7 cellular contexts compared by ENCODE assay signal in genomic region chr2:24123212-24124002, GRCh38. TPM values are rescaled to one million over a fixed set of nuclear protein-coding genes. Genes with fewer than 3 reads are reported as not detected.
DNase-seq lines count a peak whose midpoint lies in the region; ATAC-seq and TF ChIP-seq lines count a peak whose summit lies in the region.

FAM228B (plus strand) TSS chr2:24123469; CDS start chr2:24124362, 893 bp downstream.
PFN4 (minus strand) TSS chr2:24123334; CDS start chr2:24122535, 799 bp downstream.

- TF ChIP-seq CTCF in ascending aorta (IDR thresholded peaks at IDR 0.05) (no peak), hepatocyte (IDR thresholded peaks at IDR 0.05; ENCODE audit: poor library complexity) (no peak)

- peaks cover 14% of the 10 kb centered on the region for H3K4me1 Mint-ChIP-seq in T-helper 1 cell treated with Interleukin-12 subunit alpha and Interleukin-12 subunit beta and Interleukin-4 antibody, amounts not matched to agents 30 μg/mL and 1 μg/mL, for 36 hours (ENCODE audit: low read depth)

- no peaks in the 10 kb centered on the region for H3K27me3 Mint-ChIP-seq in T-helper 1 cell treated with Interleukin-12 subunit alpha and Interleukin-12 subunit beta and Interleukin-4 antibody, amounts not matched to agents 30 μg/mL and 1 μg/mL, for 36 hours (ENCODE audit: low read depth)

- ATAC-seq in HG02763 (IDR thresholded peaks at IDR 0.05; ENCODE audit: unreplicated experiment): peak; percentile 83

- peaks cover 0 to 8% of the 10 kb centered on the region in 2 donors for H3K4me1 ChIP-seq in ascending aorta
- H3K4me1 ChIP-seq in hepatocyte (ENCODE audit: insufficient read depth): peaks cover 9% of the 10 kb centered on the region

- H3K4me3 ChIP-seq in ascending aorta: peak within 1 kb of the TSS; percentile 79 to 88
- H3K4me3 ChIP-seq in hepatocyte: peak within 1 kb of the TSS; percentile 61

- H2AFZ ChIP-seq in hepatocyte: peak within 1 kb of the TSS; percentile 97

- no peaks in the 10 kb centered on the region for H3K9me3 Mint-ChIP-seq in T-helper 1 cell treated with Interleukin-12 subunit alpha and Interleukin-12 subunit beta and Interleukin-4 antibody, amounts not matched to agents 30 μg/mL and 1 μg/mL, for 36 hours

- intact Hi-C loops in ascending aorta (cut with DNase I): loop anchor here (1.0 to 10.0 kb wide), 5 partner anchors 39 to 241 kb away; partner anchors contain the start of genes ATAD2B, FKBP1B, ITSN2 and SF3B6

- no peaks in the 10 kb centered on the region for H3K9me2 ChIP-seq in hepatocyte (replicated peaks; ENCODE audit: insufficient read depth)

- peak within 1 kb of the TSS; percentile 85 for H3K4me2 ChIP-seq in hepatocyte

- under 1% methylated on average over 88 of the region's 104 CpGs for WGBS in hepatocyte (ENCODE audit: low lambda C conversion rate, missing lambda C conversion rate)

- H3K9me3 ChIP-seq in ascending aorta (no peaks in the 10 kb centered on the region), hepatocyte (ENCODE audit: low read depth) (no peaks in the 10 kb centered on the region)

- H4K20me1 ChIP-seq in hepatocyte (ENCODE audit: insufficient read depth, poor library complexity, severe bottlenecking): no peaks in the 10 kb centered on the region

- H3K27me3 ChIP-seq in ascending aorta: no peaks in the 10 kb centered on the region
- H3K27me3 ChIP-seq in hepatocyte: no peaks in the 10 kb centered on the region

- peak within 1 kb of the TSS; percentile 46 for H3K27ac Mint-ChIP-seq in T-helper 1 cell treated with Interleukin-12 subunit alpha and Interleukin-12 subunit beta and Interleukin-4 antibody, amounts not matched to agents 30 μg/mL and 1 μg/mL, for 36 hours

- H3K4me3 Mint-ChIP-seq in T-helper 1 cell treated with Interleukin-12 subunit alpha and Interleukin-12 subunit beta and Interleukin-4 antibody, amounts not matched to agents 30 μg/mL and 1 μg/mL, for 36 hours: peak within 1 kb of the TSS; percentile 92

- H3K79me2 ChIP-seq in hepatocyte: peaks cover 12% of the 10 kb centered on the region

- TF ChIP-seq POLR2A in GM15510 (IDR thresholded peaks at IDR 0.05; ENCODE audit: borderline replicate concordance, extremely low read depth, insufficient read length): peak; percentile 93

- DNase-seq in NCI-H1417 (lab: John Stamatoyannopoulos, UW) (peak; percentile 88 to 98 (median 95)), ascending aorta (ENCODE audit: low spot score in 2 of 2) (peak; percentile 61 to 94), hepatocyte (ENCODE audit: low spot score) (peak; percentile 92), retina (peak; percentile 94)

- no peaks in the 10 kb centered on the region for H3K36me3 ChIP-seq in ascending aorta
- no peaks in the 10 kb centered on the region for H3K36me3 ChIP-seq in hepatocyte (replicated peaks; ENCODE audit: insufficient read depth, low read depth)

- H3K27ac ChIP-seq in ascending aorta: peak within 1 kb of the TSS; percentile 92 to 95
- H3K27ac ChIP-seq in hepatocyte: peak within 1 kb of the TSS; percentile 98

- H3K36me3 Mint-ChIP-seq in T-helper 1 cell treated with Interleukin-12 subunit alpha and Interleukin-12 subunit beta and Interleukin-4 antibody, amounts not matched to agents 30 μg/mL and 1 μg/mL, for 36 hours (ENCODE audit: low read depth): no peaks in the 10 kb centered on the region

RNA-seq across cellular contexts. Expression of gene FAM228B, which starts in this region (rescaled TPM):
- 144 TPM for total RNA-seq in ascending aorta
- 7.4 and 14.9 TPM in 2 replicates for total RNA-seq in hepatocyte
- polyA plus RNA-seq in hepatocyte: 12.5 and 20.7 TPM in 2 replicates

RNA-seq across cellular contexts. Expression of gene PFN4, which starts in this region (rescaled TPM):
- total RNA-seq in ascending aorta: not detected
- total RNA-seq in hepatocyte: 0.24 and 1.2 TPM in 2 replicates
- polyA plus RNA-seq in hepatocyte: 0.75 and 1.7 TPM in 2 replicates

Comparison
In these comparisons a context has a peak if more than half of its experiments do, and no peak if none do; other contexts are left out.
1. Peak in every context shown above with its lines: DNase-seq, ATAC-seq, H3K4me3 ChIP-seq and H3K27ac ChIP-seq.